17 cellular contexts compared by ENCODE assay signal in genomic region chr20:44613575-44613974, GRCh38. TPM values are rescaled to one million over a fixed set of nuclear protein-coding genes. Genes with fewer than 3 reads are reported as not detected.
DNase-seq lines count a peak whose midpoint lies in the region; ATAC-seq and TF ChIP-seq lines count a peak whose summit lies in the region.
"Had no signal": no experiment of that assay in that cellular context is flagged by ENCODE, and none has a peak within 500 bp of the region (broad histone marks: within the 10 kb centered on the region; RNA-seq: fewer than 3 reads in every experiment).

No MANE protein-coding gene starts in this region.

- no peaks in the 10 kb centered on the region for H3K27me3 Mint-ChIP-seq in activated CD4-positive, alpha-beta T cell treated with anti-CD3 and anti-CD28 coated beads, Interleukin-2, amount 10 ng/mL, durations not matched to agents 7 days and 5 days
- no peaks in the 10 kb centered on the region for H3K27me3 Mint-ChIP-seq in T-cell
- H3K27me3 Mint-ChIP-seq in stimulated activated memory B cell treated with anti-CD40 and anti-IgM and Interleukin-4, amounts not matched to agents 10 μg/mL and 1 μg/mL and 100 μg/mL, for 72 hours = no peaks in the 10 kb centered on the region

- H3K27ac Mint-ChIP-seq in activated CD4-positive, alpha-beta T cell treated with anti-CD3 and anti-CD28 coated beads, Interleukin-2, amount 10 ng/mL, durations not matched to agents 7 days and 5 days = peak overlapping the region; percentile 12
- H3K27ac Mint-ChIP-seq in T-cell = peak overlapping the region; percentile 1 to 92
- H3K27ac Mint-ChIP-seq in stimulated activated memory B cell treated with anti-CD40 and anti-IgM and Interleukin-4, amounts not matched to agents 10 μg/mL and 1 μg/mL and 100 μg/mL, for 72 hours = peak overlapping the region; percentile 88

- POLR2A ChIA-PET in activated CD4-positive, alpha-beta T cell treated with anti-CD3 and anti-CD28 coated beads, Interleukin-2, amount 10 ng/mL, durations not matched to agents 7 days and 5 days (lab: Charles Lee) = no interaction called here
- POLR2A ChIA-PET in T-cell (lab: Charles Lee) = no interaction called here

- no peak for TF ChIP-seq POLR2A in esophagus squamous epithelium (IDR thresholded peaks at IDR 0.05)

- H3K4me1 Mint-ChIP-seq in activated CD4-positive, alpha-beta T cell treated with anti-CD3 and anti-CD28 coated beads, Interleukin-2, amount 10 ng/mL, durations not matched to agents 7 days and 5 days = peaks cover 56% of the 10 kb centered on the region
- H3K4me1 Mint-ChIP-seq in T-cell = peaks cover 66 to 70% (median 69%) of the 10 kb centered on the region in 3 donors
- H3K4me1 Mint-ChIP-seq in stimulated activated memory B cell treated with anti-CD40 and anti-IgM and Interleukin-4, amounts not matched to agents 10 μg/mL and 1 μg/mL and 100 μg/mL, for 72 hours = peaks cover 85% of the 10 kb centered on the region

- H3K9me3 Mint-ChIP-seq in activated CD4-positive, alpha-beta T cell treated with anti-CD3 and anti-CD28 coated beads, Interleukin-2, amount 10 ng/mL, durations not matched to agents 7 days and 5 days = no peaks in the 10 kb centered on the region
- no peaks in the 10 kb centered on the region for H3K9me3 Mint-ChIP-seq in T-cell
- no peaks in the 10 kb centered on the region for H3K9me3 Mint-ChIP-seq in stimulated activated memory B cell treated with anti-CD40 and anti-IgM and Interleukin-4, amounts not matched to agents 10 μg/mL and 1 μg/mL and 100 μg/mL, for 72 hours

- no peak for DNase-seq in activated CD4-positive, alpha-beta T cell treated with anti-CD3 and anti-CD28 coated beads, Interleukin-2, amount 10 ng/mL, durations not matched to agents 7 days and 5 days
- DNase-seq in activated CD4-positive, alpha-beta T cell treated with anti-CD3 and anti-CD28 coated beads for 48 hours = no peak
- DNase-seq in T-cell (no peak), esophagus squamous epithelium (lab: John Stamatoyannopoulos, UW) (no peak), HAP-1 (ENCODE audit: low spot score in 2 of 2) (no peak), retina (no peak)
- DNase-seq: activated gamma-delta T cell treated with Interleukin-2 at 50 U/mL for 16 hours, foreskin keratinocyte, mesendoderm, NCI-H1417, NCI-H345 had no signal

- ATAC-seq in T-cell (replicated peaks in 1 of 4) (no peak), HG03139 (IDR thresholded peaks at IDR 0.05; ENCODE audit: unreplicated experiment) (no peak)
- no peak for ATAC-seq in stimulated activated memory B cell treated with anti-CD40 and anti-IgM and Interleukin-4, amounts not matched to agents 10 μg/mL and 1 μg/mL and 100 μg/mL, for 72 hours
- ATAC-seq: A549, foreskin keratinocyte had no signal

- intact Hi-C loops in esophagus squamous epithelium (cut with DNase I) = loop anchor here (10.0 kb wide), 3 partner anchors 79 to 399 kb away; partner anchors contain the start of genes OSER1 and TTPAL

- no peak overlapping the region for H3K4me3 Mint-ChIP-seq in activated CD4-positive, alpha-beta T cell treated with anti-CD3 and anti-CD28 coated beads, Interleukin-2, amount 10 ng/mL, durations not matched to agents 7 days and 5 days
- H3K4me3 Mint-ChIP-seq in T-cell = no peak overlapping the region
- H3K4me3 Mint-ChIP-seq in stimulated activated memory B cell treated with anti-CD40 and anti-IgM and Interleukin-4, amounts not matched to agents 10 μg/mL and 1 μg/mL and 100 μg/mL, for 72 hours = no peak overlapping the region

- CTCF ChIA-PET in activated CD4-positive, alpha-beta T cell treated with anti-CD3 and anti-CD28 coated beads, Interleukin-2, amount 10 ng/mL, durations not matched to agents 7 days and 5 days (lab: Charles Lee) = no interaction called here
- CTCF ChIA-PET in T-cell (lab: Charles Lee) = no interaction called here

- peaks cover 28% of the 10 kb centered on the region for H3K36me3 Mint-ChIP-seq in activated CD4-positive, alpha-beta T cell treated with anti-CD3 and anti-CD28 coated beads, Interleukin-2, amount 10 ng/mL, durations not matched to agents 7 days and 5 days (ENCODE audit: low read depth)
- H3K36me3 Mint-ChIP-seq in T-cell = peaks cover 6% of the 10 kb centered on the region
- H3K36me3 Mint-ChIP-seq in stimulated activated memory B cell treated with anti-CD40 and anti-IgM and Interleukin-4, amounts not matched to agents 10 μg/mL and 1 μg/mL and 100 μg/mL, for 72 hours = peaks cover 55% of the 10 kb centered on the region

- H3K36me3 ChIP-seq in esophagus squamous epithelium (peaks cover 0 to 55% (median 3%) of the 10 kb centered on the region in 3 donors), HAP-1 (replicated peaks) (no peaks in the 10 kb centered on the region)
- H3K36me3 ChIP-seq: breast epithelium had no signal

- 89 to 93% methylated on average over 5 of the region's 5 CpGs for WGBS in esophagus squamous epithelium, 2 donors

- no peak overlapping the region for H3K4me3 ChIP-seq in esophagus squamous epithelium
- no peak overlapping the region for H3K4me3 ChIP-seq in HAP-1
- H3K4me3 ChIP-seq: A549, breast epithelium, SJSA1, skin epidermis had no signal

- H3K9me3 ChIP-seq in esophagus squamous epithelium (no peaks in the 10 kb centered on the region), HAP-1 (no peaks in the 10 kb centered on the region)
- H3K9me3 ChIP-seq: A549, breast epithelium, SJSA1 had no signal

- TF ChIP-seq CTCF in esophagus squamous epithelium (IDR thresholded peaks at IDR 0.05) = no peak

- in situ Hi-C loops in HAP-1 (cut with MboI; ENCODE audit: low sequenced_read_pairs) = loop anchor here (25.0 kb wide), 1 partner anchor 501 kb away; no protein-coding TSS in a partner anchor

- H3K27me3 ChIP-seq in esophagus squamous epithelium = no peaks in the 10 kb centered on the region
- no peaks in the 10 kb centered on the region for H3K27me3 ChIP-seq in HAP-1 (ENCODE audit: low read depth)
- H3K27me3 ChIP-seq: breast epithelium, foreskin keratinocyte, SJSA1 had no signal

- peak overlapping the region in 3 of 4 donors; percentile 14 to 80 (median 58) for H3K27ac ChIP-seq in esophagus squamous epithelium
- H3K27ac ChIP-seq: A549, foreskin keratinocyte, SJSA1 had no signal

- H3K4me1 ChIP-seq in esophagus squamous epithelium (peaks cover 10 to 66% (median 49%) of the 10 kb centered on the region in 3 donors), HAP-1 (peaks cover 3% of the 10 kb centered on the region)
- H3K4me1 ChIP-seq: foreskin keratinocyte had no signal

RNA-seq across cellular contexts. Expression of gene PKIG, which starts 31.2 kb away (rescaled TPM):
- 1 to 10 TPM; 3.3 to 5.1 TPM for total RNA-seq in activated CD4-positive, alpha-beta T cell treated with anti-CD3 and anti-CD28 coated beads, Interleukin-2, amount 10 ng/mL, durations not matched to agents 7 days and 5 days
- total RNA-seq in T-cell (1 to 10 TPM; 2.1 to 7.7 (median 4.7) TPM), esophagus squamous epithelium (10 to 100 TPM; 11.0 to 80.1 (median 19.4) TPM)

RNA-seq across cellular contexts. Expression of gene ADA, which starts 37.9 kb away (rescaled TPM):
- 100 to 1,000 TPM; 103 to 107 TPM for total RNA-seq in activated CD4-positive, alpha-beta T cell treated with anti-CD3 and anti-CD28 coated beads, Interleukin-2, amount 10 ng/mL, durations not matched to agents 7 days and 5 days
- total RNA-seq in T-cell (10 to 100 TPM; 21.9 to 42.1 (median 33.3) TPM), esophagus squamous epithelium (10 to 100 TPM in 2 of 4 donors, 1 to 10 TPM in 2; 3.8 to 31.7 (median 15.7) TPM)

Comparison
In these comparisons a context has a peak if more than half of its experiments do, and no peak if none do; other contexts are left out.
1. H3K27ac Mint-ChIP-seq: peak in every context shown above with its lines; median percentile 88 in stimulated activated memory B cell treated with anti-CD40 and anti-IgM and Interleukin-4, amounts not matched to agents 10 μg/mL and 1 μg/mL and 100 μg/mL, for 72 hours; 46 in T-cell; 12 in activated CD4-positive, alpha-beta T cell treated with anti-CD3 and anti-CD28 coated beads, Interleukin-2, amount 10 ng/mL, durations not matched to agents 7 days and 5 days.